In genomic region chr3:146929696-146930095, GRCh38 we compare ENCODE assay signal across 17 cellular contexts.
DNase-seq lines count a peak whose midpoint lies in the region; ATAC-seq and TF ChIP-seq lines count a peak whose summit lies in the region.
"Had no signal": no experiment of that assay in that cellular context is flagged by ENCODE, and none has a peak within 500 bp of the region (broad histone marks: within the 10 kb centered on the region; RNA-seq: fewer than 3 reads in every experiment).

No MANE protein-coding gene starts in this region.

- no peak overlapping the region for H3K4me3 ChIP-seq in fibroblast of mammary gland (ENCODE audit: control insufficient read depth, low read depth, low read length)
- H3K4me3 ChIP-seq: GM12878 had no signal

- DNase-seq in EH (ENCODE audit: low read depth) (peak; percentile 13), fibroblast of mammary gland (ENCODE audit: low read depth) (peak; percentile 22), NCI-H1092 (lab: John Stamatoyannopoulos, UW) (no peak), cerebellar nuclear complex (lab: John Stamatoyannopoulos, UW) (no peak), NCI-H1694 treated with DMSO at 0.1 percent for 48 hours (lab: John Stamatoyannopoulos, UW) (no peak)
- DNase-seq in stimulated activated CD4-positive, alpha-beta T cell treated with anti-CD3 and anti-CD28 coated beads, Interleukin-4, amount 100 ng/mL, for 24 hours: no peak
- DNase-seq: ACHN, DMS 273 treated with DMSO at 0.1 percent for 48 hours, GDM1, KG1, NCI-H187 treated with DMSO at 0.1 percent for 48 hours, NCI-H226, NCI-H524, RPMI8226, SHP77 treated with DMSO at 0.1 percent for 48 hours had no signal

- no peak for TF ChIP-seq CTCF in fibroblast of mammary gland (conservative IDR thresholded peaks at IDR 0.05; ENCODE audit: control insufficient read depth, insufficient read depth, low read depth, low read length)

- peak; percentile 58 for ATAC-seq in SK-N-SH treated with all-trans-retinoic acid at 6 μM for 48 hours
- ATAC-seq: GM12878 had no signal

TF ChIP-seq in SK-N-SH treated with all-trans-retinoic acid at 6 μM for 48 hours, 23 proteins besides CTCF, POLR2A, EP300 and RAD21:
- TF ChIP-seq POU6F1 (CRISPR knock-in tag; IDR thresholded peaks at IDR 0.05; ENCODE audit: borderline replicate concordance, low read depth) (no peak), TSHZ2 (CRISPR knock-in tag; IDR thresholded peaks at IDR 0.05) (no peak), GLIS3 (CRISPR knock-in tag; IDR thresholded peaks at IDR 0.05) (no peak), ZNF8 (CRISPR knock-in tag; IDR thresholded peaks at IDR 0.05) (no peak), TOX (CRISPR knock-in tag; IDR thresholded peaks at IDR 0.05; ENCODE audit: borderline replicate concordance) (no peak), ZNF565 (CRISPR knock-in tag; conservative IDR thresholded peaks at IDR 0.05; ENCODE audit: low read depth) (no peak), RARB (CRISPR knock-in tag; IDR thresholded peaks at IDR 0.05) (no peak), ZFP30 (CRISPR knock-in tag; IDR thresholded peaks at IDR 0.05) (no peak), BACH2 (CRISPR knock-in tag; IDR thresholded peaks at IDR 0.05; ENCODE audit: borderline replicate concordance) (no peak), SNAI2 (CRISPR knock-in tag; IDR thresholded peaks at IDR 0.05) (no peak), ISL1 (CRISPR knock-in tag; IDR thresholded peaks at IDR 0.05) (no peak), ZNF70 (CRISPR knock-in tag; IDR thresholded peaks at IDR 0.05) (no peak), CREB5 (CRISPR knock-in tag; IDR thresholded peaks at IDR 0.05; ENCODE audit: low read depth) (no peak), OSR1 (CRISPR knock-in tag; IDR thresholded peaks at IDR 0.05) (no peak), ZFP3 (CRISPR knock-in tag; IDR thresholded peaks at IDR 0.05) (no peak), ARNTL (CRISPR knock-in tag; IDR thresholded peaks at IDR 0.05; ENCODE audit: borderline replicate concordance, low read depth) (no peak)
- TF ChIP-seq, protein P1, sequence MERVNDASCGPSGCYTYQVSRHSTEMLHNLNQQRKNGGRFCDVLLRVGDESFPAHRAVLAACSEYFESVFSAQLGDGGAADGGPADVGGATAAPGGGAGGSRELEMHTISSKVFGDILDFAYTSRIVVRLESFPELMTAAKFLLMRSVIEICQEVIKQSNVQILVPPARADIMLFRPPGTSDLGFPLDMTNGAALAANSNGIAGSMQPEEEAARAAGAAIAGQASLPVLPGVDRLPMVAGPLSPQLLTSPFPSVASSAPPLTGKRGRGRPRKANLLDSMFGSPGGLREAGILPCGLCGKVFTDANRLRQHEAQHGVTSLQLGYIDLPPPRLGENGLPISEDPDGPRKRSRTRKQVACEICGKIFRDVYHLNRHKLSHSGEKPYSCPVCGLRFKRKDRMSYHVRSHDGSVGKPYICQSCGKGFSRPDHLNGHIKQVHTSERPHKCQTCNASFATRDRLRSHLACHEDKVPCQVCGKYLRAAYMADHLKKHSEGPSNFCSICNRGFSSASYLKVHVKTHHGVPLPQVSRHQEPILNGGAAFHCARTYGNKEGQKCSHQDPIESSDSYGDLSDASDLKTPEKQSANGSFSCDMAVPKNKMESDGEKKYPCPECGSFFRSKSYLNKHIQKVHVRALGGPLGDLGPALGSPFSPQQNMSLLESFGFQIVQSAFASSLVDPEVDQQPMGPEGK (CRISPR knock-in tag; IDR thresholded peaks at IDR 0.05; ENCODE audit: borderline replicate concordance): no peak
- TF ChIP-seq, protein P2, sequence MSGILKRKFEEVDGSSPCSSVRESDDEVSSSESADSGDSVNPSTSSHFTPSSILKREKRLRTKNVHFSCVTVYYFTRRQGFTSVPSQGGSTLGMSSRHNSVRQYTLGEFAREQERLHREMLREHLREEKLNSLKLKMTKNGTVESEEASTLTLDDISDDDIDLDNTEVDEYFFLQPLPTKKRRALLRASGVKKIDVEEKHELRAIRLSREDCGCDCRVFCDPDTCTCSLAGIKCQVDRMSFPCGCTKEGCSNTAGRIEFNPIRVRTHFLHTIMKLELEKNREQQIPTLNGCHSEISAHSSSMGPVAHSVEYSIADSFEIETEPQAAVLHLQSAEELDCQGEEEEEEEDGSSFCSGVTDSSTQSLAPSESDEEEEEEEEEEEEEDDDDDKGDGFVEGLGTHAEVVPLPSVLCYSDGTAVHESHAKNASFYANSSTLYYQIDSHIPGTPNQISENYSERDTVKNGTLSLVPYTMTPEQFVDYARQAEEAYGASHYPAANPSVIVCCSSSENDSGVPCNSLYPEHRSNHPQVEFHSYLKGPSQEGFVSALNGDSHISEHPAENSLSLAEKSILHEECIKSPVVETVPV (CRISPR knock-in tag; IDR thresholded peaks at IDR 0.05): no peak

Comparison
In these comparisons a context has a peak if more than half of its experiments do, and no peak if none do; other contexts are left out.
1. DNase-seq: peak in EH (single experiment) and fibroblast of mammary gland (single experiment); none in stimulated activated CD4-positive, alpha-beta T cell treated with anti-CD3 and anti-CD28 coated beads, Interleukin-4, amount 100 ng/mL, for 24 hours (single experiment), NCI-H1092 (single experiment), cerebellar nuclear complex (0 of 2) and NCI-H1694 treated with DMSO at 0.1 percent for 48 hours (single experiment).